ENCODE assay signal across 22 cellular contexts in the genomic region with DNA sequence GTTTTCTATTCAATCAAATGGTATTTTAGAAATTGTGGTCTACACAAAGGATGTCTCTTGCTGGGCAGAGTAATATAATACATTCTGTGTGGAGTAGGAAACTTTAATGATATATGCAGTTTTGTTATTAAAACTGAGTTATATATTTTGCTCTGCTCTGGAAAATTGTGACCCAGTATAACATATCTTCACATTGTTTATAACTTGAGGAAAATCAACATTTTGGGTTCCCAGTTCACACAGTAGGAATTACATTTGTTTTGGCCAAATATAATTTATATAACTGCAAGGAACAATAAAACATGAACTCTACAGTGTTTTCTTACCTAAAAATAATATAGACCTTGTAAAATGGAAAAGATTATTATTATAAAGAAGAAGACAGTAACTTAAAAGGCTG.
"Had no signal": no experiment of that assay in that cellular context is flagged by ENCODE, and none has a peak within 500 bp of the region (broad histone marks: within the 10 kb centered on the region; RNA-seq: fewer than 3 reads in every experiment).

No MANE protein-coding gene starts in this region.

- H3K4me1 ChIP-seq: lower lobe of right lung had no signal

- H3K4me3 ChIP-seq: coronary artery, dorsolateral prefrontal cortex, esophagus muscularis mucosa, gastrocnemius medialis, heart right ventricle, left lung, lower lobe of right lung had no signal

- H3K36me3 ChIP-seq: esophagus muscularis mucosa, gastrocnemius medialis, heart right ventricle, left lung, lower lobe of right lung had no signal

- ATAC-seq: gastrocnemius medialis, heart right ventricle, left cardiac atrium, left lung, left ventricle myocardium superior, lower lobe of right lung had no signal

- DNase-seq: dermis blood vessel endothelial cell; dorsolateral prefrontal cortex; effector CD4-positive, alpha-beta T cell; effector memory CD4-positive, alpha-beta T cell; foreskin fibroblast; foreskin melanocyte; gastrocnemius medialis; glutamatergic neuron; head of caudate nucleus; heart right ventricle; hippocampal formation; left cardiac atrium; left lung; left ventricle myocardium superior; lower lobe of right lung; midbrain had no signal

- H3K27ac ChIP-seq: coronary artery, dorsolateral prefrontal cortex, esophagus muscularis mucosa, gastrocnemius medialis, heart right ventricle, left lung, lower lobe of right lung had no signal

- FAIRE-seq: colon, endothelial cell of umbilical vein, islet of Langerhans, keratinocyte had no signal

- H3K9me3 ChIP-seq: esophagus muscularis mucosa, gastrocnemius medialis, heart right ventricle, left lung, lower lobe of right lung had no signal

- H3K27me3 ChIP-seq: dorsolateral prefrontal cortex, esophagus muscularis mucosa, gastrocnemius medialis, heart right ventricle, left lung had no signal
